Comparison of ENCODE assay signal across 26 cellular contexts in genomic region chr9:94938384-94938783, GRCh38.
DNase-seq lines count a peak whose midpoint lies in the region; ATAC-seq, FAIRE-seq and TF ChIP-seq lines count a peak whose summit lies in the region.
"Had no signal": no experiment of that assay in that cellular context is flagged by ENCODE, and none has a peak within 500 bp of the region (broad histone marks: within the 10 kb centered on the region; RNA-seq: fewer than 3 reads in every experiment).

No MANE protein-coding gene starts in this region.

- H3K27me3 ChIP-seq in HUES48 (ENCODE audit: control insufficient read depth, insufficient read depth, low read length) = no peaks in the 10 kb centered on the region
- H3K27me3 ChIP-seq in osteoblast (ENCODE audit: insufficient read depth, low read length) = no peaks in the 10 kb centered on the region
- H3K27me3 ChIP-seq: BLaER1, MG63, neural progenitor cell, sigmoid colon had no signal

- WGBS in A549 (ENCODE audit: missing lambda C conversion rate) = 89% methylated on average over 3 of the region's 3 CpGs

- H3K27ac Mint-ChIP-seq in brain = peak overlapping the region in 3 of 5 experiments; percentile 16 to 91 (median 18)
- no peak overlapping the region for H3K27ac Mint-ChIP-seq in activated CD8-positive, alpha-beta T cell treated with anti-CD3 and anti-CD28 coated beads for 36 hours
- H3K27ac Mint-ChIP-seq: activated CD8-positive, alpha-beta T cell treated with anti-CD3 and anti-CD28 coated beads, Interleukin-2, amount 10 ng/mL, durations not matched to agents 7 days and 5 days; neural progenitor cell; stimulated activated naive CD8-positive, alpha-beta T cell treated with anti-CD3 and anti-CD28 coated beads, Interleukin-15, Interleukin-2, amounts not matched to agents 100 ng/mL and 50 ng/mL, for 24 hours had no signal

- H3K4me1 Mint-ChIP-seq in brain = peaks cover 20% of the 10 kb centered on the region
- peaks cover 8% of the 10 kb centered on the region for H3K4me1 Mint-ChIP-seq in activated CD8-positive, alpha-beta T cell treated with anti-CD3 and anti-CD28 coated beads for 36 hours (ENCODE audit: low read depth)

- H3K27me3 Mint-ChIP-seq in brain = no peaks in the 10 kb centered on the region
- no peaks in the 10 kb centered on the region for H3K27me3 Mint-ChIP-seq in activated CD8-positive, alpha-beta T cell treated with anti-CD3 and anti-CD28 coated beads for 36 hours
- H3K27me3 Mint-ChIP-seq: stimulated activated naive CD8-positive, alpha-beta T cell treated with anti-CD3 and anti-CD28 coated beads, Interleukin-15, Interleukin-2, amounts not matched to agents 100 ng/mL and 50 ng/mL, for 24 hours; type B pancreatic cell had no signal

- H3K4me2 ChIP-seq in A549 (peak overlapping the region; percentile 50; the same call in 2 of the 3 replicates), osteoblast (ENCODE audit: insufficient read depth, low read length) (no peak overlapping the region)
- H3K4me2 ChIP-seq: BLaER1, neural progenitor cell had no signal

- H3K36me3 ChIP-seq in HUES48 (ENCODE audit: control insufficient read depth, insufficient read depth, low read length) (no peaks in the 10 kb centered on the region), osteoblast (ENCODE audit: insufficient read depth, low read length) (peaks cover 4% of the 10 kb centered on the region)
- H3K36me3 ChIP-seq: neural progenitor cell, sigmoid colon had no signal

- H3K4me1 ChIP-seq in A549 (peaks cover 76% of the 10 kb centered on the region), HUES48 (ENCODE audit: control insufficient read depth, insufficient read depth, low read length) (0 out of 2 replicates have a peak, but pooled peaks cover 4% of the 10 kb centered on the region), osteoblast (ENCODE audit: insufficient read depth, low read length) (peaks cover 39% of the 10 kb centered on the region)
- H3K4me1 ChIP-seq: BLaER1 had no signal

- no peak for TF ChIP-seq EP300 in A549 (IDR thresholded peaks at IDR 0.05)

- POLR2A ChIA-PET in A549 (lab: Yijun Ruan, JAX) = no interaction called here
- POLR2A ChIA-PET in activated CD8-positive, alpha-beta T cell treated with anti-CD3 and anti-CD28 coated beads for 36 hours (lab: Charles Lee) = no interaction called here

- FAIRE-seq in A549 (lab: Jason Lieb, UNC) = no peak
- FAIRE-seq: GM12878 had no signal

- CTCF ChIA-PET in A549 (lab: Yijun Ruan, JAX) = interaction anchor here (1.6 to 3.1 kb wide), 2 partner anchors 54 to 155 kb away, joined by 4 to 11 read pairs; no protein-coding TSS in a partner anchor
- CTCF ChIA-PET in activated CD8-positive, alpha-beta T cell treated with anti-CD3 and anti-CD28 coated beads for 36 hours (lab: Charles Lee) = interaction anchor here (0.6 kb wide), 1 partner anchor 84 kb away, joined by 3 read pairs; no protein-coding TSS in a partner anchor

- H3K4me3 ChIP-seq in A549 = no peak overlapping the region
- no peak overlapping the region for H3K4me3 ChIP-seq in HUES48 (ENCODE audit: low read depth, low read length)
- no peak overlapping the region for H3K4me3 ChIP-seq in osteoblast (ENCODE audit: insufficient read depth, low read length)
- H3K4me3 ChIP-seq: BLaER1, GM12878, MG63, neural progenitor cell, sigmoid colon had no signal

- intact Hi-C loops in activated CD8-positive, alpha-beta T cell treated with anti-CD3 and anti-CD28 coated beads for 36 hours (cut with micrococcal nuclease) = no loop called here

- ATAC-seq in A549 (no peak), HG03097 (IDR thresholded peaks at IDR 0.05; ENCODE audit: low FRiP score, unreplicated experiment) (no peak), GM18907 (IDR thresholded peaks at IDR 0.05; ENCODE audit: unreplicated experiment) (no peak)
- ATAC-seq in activated CD8-positive, alpha-beta T cell treated with anti-CD3 and anti-CD28 coated beads for 36 hours = no peak
- ATAC-seq: activated CD8-positive, alpha-beta T cell treated with anti-CD3 and anti-CD28 coated beads, Interleukin-2, amount 10 ng/mL, durations not matched to agents 7 days and 5 days; GM12878 had no signal

- H3K36me3 Mint-ChIP-seq in brain = peaks cover 22% of the 10 kb centered on the region
- H3K36me3 Mint-ChIP-seq in activated CD8-positive, alpha-beta T cell treated with anti-CD3 and anti-CD28 coated beads for 36 hours (ENCODE audit: low read depth) = no peaks in the 10 kb centered on the region

- H4K20me1 ChIP-seq in osteoblast (ENCODE audit: insufficient read depth, low read length) = no peaks in the 10 kb centered on the region
- H4K20me1 ChIP-seq: BLaER1 had no signal

- no peak for TF ChIP-seq RAD21 in A549 (conservative IDR thresholded peaks at IDR 0.05 in 1 of 2, IDR thresholded peaks at IDR 0.05 in 1 of 2)

- H3K9ac ChIP-seq in HUES48 (ENCODE audit: low read depth, low read length) = no peak overlapping the region
- H3K9ac ChIP-seq: BLaER1, neural progenitor cell had no signal

- no peak overlapping the region for H2AFZ ChIP-seq in osteoblast (ENCODE audit: low read length)
- H2AFZ ChIP-seq: neural progenitor cell had no signal

- H3K9me3 Mint-ChIP-seq in brain = peaks cover 0 to 3% (median 3%) of the 10 kb centered on the region in 5 experiments
- H3K9me3 Mint-ChIP-seq in activated CD8-positive, alpha-beta T cell treated with anti-CD3 and anti-CD28 coated beads for 36 hours = no peaks in the 10 kb centered on the region
- H3K9me3 Mint-ChIP-seq: stimulated activated naive CD8-positive, alpha-beta T cell treated with anti-CD3 and anti-CD28 coated beads, Interleukin-15, Interleukin-2, amounts not matched to agents 100 ng/mL and 50 ng/mL, for 24 hours had no signal

- no peak for TF ChIP-seq POLR2A in A549 (IDR thresholded peaks at IDR 0.05; ENCODE audit: low read length)

- H3K79me2 ChIP-seq in osteoblast (ENCODE audit: insufficient read depth, low read length) = peaks cover 11% of the 10 kb centered on the region

- DNase-seq in A549 (ENCODE audit: low read depth in 1 of 2, low spot score in 1 of 2) (no peak), osteoblast (ENCODE audit: insufficient read length, low spot score, missing footprints) (no peak), Kasumi-1 (lab: John Stamatoyannopoulos, UW) (no peak)
- DNase-seq in activated CD8-positive, alpha-beta T cell treated with anti-CD3 and anti-CD28 coated beads for 36 hours = no peak
- DNase-seq: ACHN; activated CD8-positive, alpha-beta T cell treated with anti-CD3 and anti-CD28 coated beads, Interleukin-2, amount 10 ng/mL, durations not matched to agents 7 days and 5 days; activated T-cell treated with anti-CD3 and anti-CD28 coated beads for 4 hours; amniotic stem cell; DND-41; glutamatergic neuron; MG63; NCI-H1417; NCI-H2081; NCI-H446; Right ventricle myocardium superior; sigmoid colon; stimulated activated CD4-positive, alpha-beta T cell treated with anti-CD3 and anti-CD28 coated beads, Interleukin-15, amount 100 ng/mL, for 24 hours had no signal

- H3K9me3 ChIP-seq in A549 = no peaks in the 10 kb centered on the region
- H3K9me3 ChIP-seq in HUES48 (ENCODE audit: control insufficient read depth, insufficient read depth, low read length) = no peaks in the 10 kb centered on the region
- no peaks in the 10 kb centered on the region for H3K9me3 ChIP-seq in osteoblast (ENCODE audit: low read depth, low read length)
- H3K9me3 ChIP-seq: BLaER1, MG63, sigmoid colon had no signal

- TF ChIP-seq CTCF in A549 (IDR thresholded peaks at IDR 0.05) = no peak
- TF ChIP-seq CTCF in brain (conservative IDR thresholded peaks at IDR 0.05) = no peak
- TF ChIP-seq CTCF in osteoblast (IDR thresholded peaks at IDR 0.05; ENCODE audit: extremely low read depth, low read depth, low read length) = no peak
- TF ChIP-seq CTCF in activated CD8-positive, alpha-beta T cell treated with anti-CD3 and anti-CD28 coated beads for 36 hours (IDR thresholded peaks at IDR 0.05) = no peak

- H3K4me3 Mint-ChIP-seq in brain = no peak overlapping the region
- no peak overlapping the region for H3K4me3 Mint-ChIP-seq in activated CD8-positive, alpha-beta T cell treated with anti-CD3 and anti-CD28 coated beads for 36 hours
- H3K4me3 Mint-ChIP-seq: activated CD8-positive, alpha-beta T cell treated with anti-CD3 and anti-CD28 coated beads, Interleukin-2, amount 10 ng/mL, durations not matched to agents 7 days and 5 days; neural progenitor cell; stimulated activated naive CD8-positive, alpha-beta T cell treated with anti-CD3 and anti-CD28 coated beads, Interleukin-15, Interleukin-2, amounts not matched to agents 100 ng/mL and 50 ng/mL, for 24 hours; type B pancreatic cell had no signal

- peak overlapping the region; percentile 92 to 93 for H3K27ac ChIP-seq in A549
- H3K27ac ChIP-seq in HUES48 (ENCODE audit: low read depth, low read length) = peak overlapping the region; percentile 11
- peak overlapping the region; percentile 82 for H3K27ac ChIP-seq in osteoblast (ENCODE audit: low read depth, low read length)
- H3K27ac ChIP-seq: BLaER1, neural progenitor cell had no signal

TF ChIP-seq in A549, 52 proteins besides CTCF, POLR2A, EP300 and RAD21 (continues in another document):
- TF ChIP-seq RCOR1 (IDR thresholded peaks at IDR 0.05; ENCODE audit: low read depth, low read length) = no peak
- TF ChIP-seq PHF8 (IDR thresholded peaks at IDR 0.05; ENCODE audit: borderline replicate concordance, low read depth) = no peak
- TF ChIP-seq, protein P1, sequence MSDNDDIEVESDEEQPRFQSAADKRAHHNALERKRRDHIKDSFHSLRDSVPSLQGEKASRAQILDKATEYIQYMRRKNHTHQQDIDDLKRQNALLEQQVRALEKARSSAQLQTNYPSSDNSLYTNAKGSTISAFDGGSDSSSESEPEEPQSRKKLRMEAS (IDR thresholded peaks at IDR 0.05) = no peak
- no peak for TF ChIP-seq JUN (IDR thresholded peaks at IDR 0.05)
- TF ChIP-seq USF2 (IDR thresholded peaks at IDR 0.05) = no peak
- no peak for TF ChIP-seq EHMT2 (IDR thresholded peaks at IDR 0.05; ENCODE audit: low read depth)
- TF ChIP-seq HES2 (IDR thresholded peaks at IDR 0.05) = no peak
- TF ChIP-seq FOSB (CRISPR knock-in tag; IDR thresholded peaks at IDR 0.05) = no peak

Comparison
In these comparisons a context has a peak if more than half of its experiments do, and no peak if none do; other contexts are left out.
1. H3K27ac ChIP-seq: peak in every context shown above with its lines; median percentile 92 in A549; 82 in osteoblast; 11 in HUES48.